ENCODE assay signal across 21 cellular contexts in the genomic region with DNA sequence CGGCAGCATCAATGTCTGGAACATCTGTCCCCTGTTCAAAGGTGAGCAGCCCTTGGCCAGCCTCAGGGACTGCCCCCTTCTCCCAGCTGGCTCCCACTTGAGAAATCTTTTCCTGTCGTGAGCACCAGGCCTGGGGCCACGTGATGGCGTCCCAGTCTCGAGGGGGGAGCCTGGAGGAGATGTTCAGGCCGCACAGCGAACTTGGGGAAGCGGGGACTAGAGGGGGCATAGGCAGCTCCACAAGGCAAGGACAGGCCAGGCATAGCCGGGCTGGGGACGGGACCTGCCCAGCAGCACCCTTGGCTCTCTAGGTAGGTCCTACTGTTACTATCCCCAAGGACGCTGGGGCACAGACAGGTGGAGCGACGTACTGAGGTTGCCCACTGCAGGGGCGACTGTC. TPM values are rescaled to one million over a fixed set of nuclear protein-coding genes. Genes with fewer than 3 reads are reported as not detected.
DNase-seq lines count a peak whose midpoint lies in the region; ATAC-seq and TF ChIP-seq lines count a peak whose summit lies in the region.
"Had no signal": no experiment of that assay in that cellular context is flagged by ENCODE, and none has a peak within 500 bp of the region (broad histone marks: within the 10 kb centered on the region; RNA-seq: fewer than 3 reads in every experiment).

No MANE protein-coding gene starts in this region.

- WGBS in psoas muscle, 3 donors, result 54 to 81% (median 73%) methylated on average over 11 to 14 of the region's 14 CpGs

- H3K4me1 ChIP-seq in GM23338 (ENCODE audit: insufficient read depth), result no peaks in the 10 kb centered on the region; the same call in 1 of the 2 replicates
- H3K4me1 ChIP-seq in psoas muscle, result no peaks in the 10 kb centered on the region

- no peak for TF ChIP-seq CTCF in GM23338 (conservative IDR thresholded peaks at IDR 0.05; ENCODE audit: low read depth in 2 of 2)
- no peak for TF ChIP-seq CTCF in RWPE1 (conservative IDR thresholded peaks at IDR 0.05; ENCODE audit: low read depth)
- TF ChIP-seq CTCF in epithelial cell of proximal tubule (conservative IDR thresholded peaks at IDR 0.05; ENCODE audit: low read depth, low read length), result no peak
- no peak for TF ChIP-seq CTCF in psoas muscle (IDR thresholded peaks at IDR 0.05)

- POLR2A ChIA-PET in RWPE1 (lab: Yijun Ruan, JAX; ENCODE audit: low non-redundant PET), result no interaction called here

- no peaks in the 10 kb centered on the region for H3K27me3 ChIP-seq in GM23338 (ENCODE audit: insufficient read depth)
- H3K27me3 ChIP-seq in psoas muscle (ENCODE audit: insufficient read depth in 3 of 3, low read length in 2 of 3), result peaks cover 0 to 2% (median 0%) of the 10 kb centered on the region in 3 donors

- no peaks in the 10 kb centered on the region for H4K20me1 ChIP-seq in GM23338 (replicated peaks; ENCODE audit: insufficient read depth)

- H3K4me1 Mint-ChIP-seq in GM23338, result peaks cover 11% of the 10 kb centered on the region
- H3K4me1 Mint-ChIP-seq: activated CD4-positive, alpha-beta memory T cell treated with anti-CD3 and anti-CD28 coated beads, Interleukin-2, amount 10 ng/mL, durations not matched to agents 7 days and 5 days had no signal

- H3K27ac Mint-ChIP-seq in GM23338, result no peak overlapping the region
- H3K27ac Mint-ChIP-seq: activated CD4-positive, alpha-beta memory T cell treated with anti-CD3 and anti-CD28 coated beads, Interleukin-2, amount 10 ng/mL, durations not matched to agents 7 days and 5 days; activated naive CD8-positive, alpha-beta T cell; natural killer cell treated with Interleukin-12 subunit alpha and Interleukin-12 subunit beta and Interleukin-15 and Interleukin-18, amount 100 ng/mL, for 72 hours; T-helper 1 cell treated with Interleukin-12 subunit alpha and Interleukin-12 subunit beta and Interleukin-4 antibody, amounts not matched to agents 30 μg/mL and 1 μg/mL, for 36 hours had no signal

- peaks cover 3% of the 10 kb centered on the region; the same call in 1 of the 3 replicates for H3K9me3 Mint-ChIP-seq in GM23338
- H3K9me3 Mint-ChIP-seq: activated CD4-positive, alpha-beta memory T cell treated with anti-CD3 and anti-CD28 coated beads, Interleukin-2, amount 10 ng/mL, durations not matched to agents 7 days and 5 days; natural killer cell treated with Interleukin-12 subunit alpha and Interleukin-12 subunit beta and Interleukin-15 and Interleukin-18, amount 100 ng/mL, for 72 hours; T-helper 1 cell treated with Interleukin-12 subunit alpha and Interleukin-12 subunit beta and Interleukin-4 antibody, amounts not matched to agents 30 μg/mL and 1 μg/mL, for 36 hours had no signal

- peak overlapping the region; percentile 32; the same call in 1 of the 3 replicates for H3K4me3 Mint-ChIP-seq in GM23338
- H3K4me3 Mint-ChIP-seq: activated CD4-positive, alpha-beta memory T cell treated with anti-CD3 and anti-CD28 coated beads, Interleukin-2, amount 10 ng/mL, durations not matched to agents 7 days and 5 days; activated naive CD8-positive, alpha-beta T cell; natural killer cell treated with Interleukin-12 subunit alpha and Interleukin-12 subunit beta and Interleukin-15 and Interleukin-18, amount 100 ng/mL, for 72 hours; T-helper 1 cell treated with Interleukin-12 subunit alpha and Interleukin-12 subunit beta and Interleukin-4 antibody, amounts not matched to agents 30 μg/mL and 1 μg/mL, for 36 hours had no signal

- no peak overlapping the region for H2AFZ ChIP-seq in GM23338

- no peak overlapping the region for H3K4me3 ChIP-seq in GM23338
- H3K4me3 ChIP-seq in epithelial cell of proximal tubule (ENCODE audit: low read depth, low read length), result peak overlapping the region; percentile 52
- H3K4me3 ChIP-seq in psoas muscle, result peak overlapping the region; percentile 68

- intact Hi-C loops in psoas muscle (cut with DNase I), result no loop called here

- DNase-seq in GM23338 (ENCODE audit: low spot score), result no peak
- DNase-seq in RWPE1 (ENCODE audit: low spot score), result no peak
- DNase-seq in epithelial cell of proximal tubule (ENCODE audit: low read depth), result no peak
- peak in 1 of 2 donors; percentile 48 for DNase-seq in psoas muscle
- DNase-seq in HCEC 1CT, result no peak
- DNase-seq in stimulated activated naive CD4-positive, alpha-beta T cell (lab: John Stamatoyannopoulos, UW), result no peak
- DNase-seq in central memory CD4-positive, alpha-beta T cell, result no peak
- DNase-seq in COLO829 (ENCODE audit: low spot score), result no peak
- DNase-seq: activated CD4-positive, alpha-beta memory T cell treated with anti-CD3 and anti-CD28 coated beads, Interleukin-2, amount 10 ng/mL, durations not matched to agents 7 days and 5 days; activated T-cell treated with anti-CD3 and anti-CD28 coated beads, Interleukin-2, amount 50 U/mL, for 48 hours; KG1; mesenchymal stem cell; NCI-H1048; NCI-H2081; retina; stimulated activated CD4-positive, alpha-beta T cell treated with anti-CD3 and anti-CD28 coated beads, Interleukin-1b, Interleukin-23, amount 100 ng/mL, for 48 hours; stomach had no signal

- peaks cover 4% of the 10 kb centered on the region for H3K27me3 Mint-ChIP-seq in GM23338 (ENCODE audit: insufficient read depth, low read depth, poor library complexity)
- H3K27me3 Mint-ChIP-seq: activated naive CD8-positive, alpha-beta T cell had no signal

- no peak for ATAC-seq in GM23338
- no peak for ATAC-seq in psoas muscle
- ATAC-seq: natural killer cell treated with Interleukin-12 subunit alpha and Interleukin-12 subunit beta and Interleukin-15 and Interleukin-18, amount 100 ng/mL, for 72 hours had no signal

- H3K27ac ChIP-seq in GM23338 (ENCODE audit: low read depth) (no peak overlapping the region), RWPE1 (peak overlapping the region; percentile 77), psoas muscle (peak overlapping the region; percentile 42)

- H3K9me2 ChIP-seq in GM23338 (ENCODE audit: insufficient read depth), result no peaks in the 10 kb centered on the region

- no peak overlapping the region for H3K4me2 ChIP-seq in GM23338

- peaks cover 9% of the 10 kb centered on the region; the same call in 2 of the 3 replicates for H3K36me3 Mint-ChIP-seq in GM23338 (ENCODE audit: low read depth)
- H3K36me3 Mint-ChIP-seq: activated naive CD8-positive, alpha-beta T cell; natural killer cell treated with Interleukin-12 subunit alpha and Interleukin-12 subunit beta and Interleukin-15 and Interleukin-18, amount 100 ng/mL, for 72 hours had no signal

- CTCF ChIA-PET in RWPE1 (lab: Yijun Ruan, JAX), result no interaction called here

- H3K36me3 ChIP-seq in GM23338 (ENCODE audit: insufficient read depth) (no peaks in the 10 kb centered on the region), psoas muscle (ENCODE audit: insufficient read depth in 1 of 2, low read depth in 1 of 2) (peaks cover 0 to 10% of the 10 kb centered on the region in 2 donors)

- H3K79me2 ChIP-seq in GM23338 (replicated peaks; ENCODE audit: insufficient read depth), result no peaks in the 10 kb centered on the region

- H3F3A ChIP-seq in GM23338 (replicated peaks; ENCODE audit: low read depth), result no peaks in the 10 kb centered on the region

- no peaks in the 10 kb centered on the region for H3K9me3 ChIP-seq in psoas muscle
- H3K9me3 ChIP-seq: stomach had no signal

TF ChIP-seq in GM23338, 12 proteins besides CTCF, POLR2A, EP300 and RAD21 (continues in another document):
- no peak for TF ChIP-seq ZNF331 (CRISPR knock-in tag; IDR thresholded peaks at IDR 0.05; ENCODE audit: low read depth)
- no peak for TF ChIP-seq EZH2 (IDR thresholded peaks at IDR 0.05; ENCODE audit: low read depth, unreplicated experiment)
- TF ChIP-seq, protein P1, sequence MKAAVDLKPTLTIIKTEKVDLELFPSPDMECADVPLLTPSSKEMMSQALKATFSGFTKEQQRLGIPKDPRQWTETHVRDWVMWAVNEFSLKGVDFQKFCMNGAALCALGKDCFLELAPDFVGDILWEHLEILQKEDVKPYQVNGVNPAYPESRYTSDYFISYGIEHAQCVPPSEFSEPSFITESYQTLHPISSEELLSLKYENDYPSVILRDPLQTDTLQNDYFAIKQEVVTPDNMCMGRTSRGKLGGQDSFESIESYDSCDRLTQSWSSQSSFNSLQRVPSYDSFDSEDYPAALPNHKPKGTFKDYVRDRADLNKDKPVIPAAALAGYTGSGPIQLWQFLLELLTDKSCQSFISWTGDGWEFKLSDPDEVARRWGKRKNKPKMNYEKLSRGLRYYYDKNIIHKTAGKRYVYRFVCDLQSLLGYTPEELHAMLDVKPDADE (IDR thresholded peaks at IDR 0.05), result no peak
- TF ChIP-seq EZH2phosphoT487 (IDR thresholded peaks at IDR 0.05; ENCODE audit: unreplicated experiment), result no peak

RNA-seq across cellular contexts. Expression of a gene that starts 2.7 kb away (rescaled TPM):
- 61.9 and 68.6 TPM in 2 replicates for total RNA-seq in GM23338 (2014; rRNA removed; shearing (Covaris generic))
- polyA plus RNA-seq in GM23338 (2016; fragmentation: Nextera tagmentation; extraction: Ambion mirVana), result 19.5 and 22.2 TPM in 2 replicates
- total RNA-seq in epithelial cell of proximal tubule, result 20.0 and 30.5 TPM in 2 replicates
- total RNA-seq in psoas muscle, result 100 to 1,000 TPM in 2 of 4 donors, 10 to 100 TPM in 2; 82.2 to 256 (median 117) TPM
- polyA plus RNA-seq in psoas muscle, result 100 to 1,000 TPM in 2 of 3 donors, 10 to 100 TPM in 1; 84.9 to 209 (median 104) TPM

RNA-seq across cellular contexts. Expression of a gene that starts 16.9 kb away (rescaled TPM):
- 5.4 and 11.9 TPM in 2 replicates for total RNA-seq in GM23338 (2014; rRNA removed; shearing (Covaris generic))
- 3.0 and 3.5 TPM in 2 replicates for polyA plus RNA-seq in GM23338 (2016; fragmentation: Nextera tagmentation; extraction: Ambion mirVana)
- total RNA-seq in epithelial cell of proximal tubule, result 0.86 TPM in 1 of 2 replicates, not detected in the other
- total RNA-seq in psoas muscle, result 1 to 10 TPM in 1 of 4 donors, under 1 TPM in 3; 0.79 to 1.9 (median 0.92) TPM
- 1 to 10 TPM in 1 of 3 donors, under 1 TPM in 2; 0.21 to 1.0 (median 0.35) TPM for polyA plus RNA-seq in psoas muscle
- total RNA-seq: natural killer cell treated with Interleukin-12 subunit alpha and Interleukin-12 subunit beta and Interleukin-15 and Interleukin-18, amount 100 ng/mL, for 72 hours had no signal
- polyA plus RNA-seq: fibroblast of lung had no signal

RNA-seq across cellular contexts. Expression of a gene that starts 33.7 kb away (rescaled TPM):
- total RNA-seq in GM23338 (2014; rRNA removed; shearing (Covaris generic)), result 85.0 and 104 TPM in 2 replicates
- 136 and 145 TPM in 2 replicates for polyA plus RNA-seq in GM23338 (2016; fragmentation: Nextera tagmentation; extraction: Ambion mirVana)
- 155 and 163 TPM in 2 replicates for total RNA-seq in epithelial cell of proximal tubule
- total RNA-seq in psoas muscle, result 10 to 100 TPM; 65.4 to 71.6 (median 66.0) TPM
- polyA plus RNA-seq in psoas muscle, result 10 to 100 TPM; 63.7 to 97.3 (median 72.1) TPM

RNA-seq across cellular contexts. Expression of a gene that starts 34.2 kb away (rescaled TPM):
- total RNA-seq in GM23338 (2014; rRNA removed; shearing (Covaris generic)), result 4.0 and 8.9 TPM in 2 replicates
- 2.4 and 2.9 TPM in 2 replicates for polyA plus RNA-seq in GM23338 (2016; fragmentation: Nextera tagmentation; extraction: Ambion mirVana)
- total RNA-seq in epithelial cell of proximal tubule, result 8.2 and 12.6 TPM in 2 replicates
- total RNA-seq in psoas muscle, result 10 to 100 TPM; 16.0 to 27.1 (median 20.9) TPM
- 10 to 100 TPM; 11.7 to 36.0 (median 15.8) TPM for polyA plus RNA-seq in psoas muscle

RNA-seq across cellular contexts. Expression of a gene that starts 43.5 kb away (rescaled TPM):
- total RNA-seq in GM23338 (2014; rRNA removed; shearing (Covaris generic)), result 3.4 and 3.9 TPM in 2 replicates
- 0.54 and 0.71 TPM in 2 replicates for polyA plus RNA-seq in GM23338 (2016; fragmentation: Nextera tagmentation; extraction: Ambion mirVana)
- 3.1 and 5.9 TPM in 2 replicates for total RNA-seq in epithelial cell of proximal tubule
- total RNA-seq in psoas muscle, result not detected
- polyA plus RNA-seq in psoas muscle, result not detected
- total RNA-seq: activated CD4-positive, alpha-beta memory T cell treated with anti-CD3 and anti-CD28 coated beads, Interleukin-2, amount 10 ng/mL, durations not matched to agents 7 days and 5 days; fibroblast of lung; natural killer cell treated with Interleukin-12 subunit alpha and Interleukin-12 subunit beta and Interleukin-15 and Interleukin-18, amount 100 ng/mL, for 72 hours had no signal
- polyA plus RNA-seq: fibroblast of lung had no signal
